Comparison of ENCODE assay signal across 14 cellular contexts in genomic region chr6:150631982-150632642, GRCh38. TPM values are rescaled to one million over a fixed set of nuclear protein-coding genes. Genes with fewer than 3 reads are reported as not detected.
DNase-seq lines count a peak whose midpoint lies in the region; ATAC-seq, FAIRE-seq and TF ChIP-seq lines count a peak whose summit lies in the region.
"Had no signal": no experiment of that assay in that cellular context is flagged by ENCODE, and none has a peak within 500 bp of the region (broad histone marks: within the 10 kb centered on the region; RNA-seq: fewer than 3 reads in every experiment).

No MANE protein-coding gene starts in this region.

- peaks cover 24% of the 10 kb centered on the region for H3K79me2 ChIP-seq in GM12878 (ENCODE audit: control insufficient read depth, insufficient read depth, low read length)

- H3K36me3 Mint-ChIP-seq in CD4-positive, CD25-positive, alpha-beta regulatory T cell, result no peaks in the 10 kb centered on the region
- H3K36me3 Mint-ChIP-seq in nephron (ENCODE audit: low read depth), result no peaks in the 10 kb centered on the region
- peaks cover 8% of the 10 kb centered on the region for H3K36me3 Mint-ChIP-seq in Calu3 (ENCODE audit: insufficient read depth, unreplicated experiment)
- H3K36me3 Mint-ChIP-seq: brain had no signal

- WGBS in GM12878 (ENCODE audit: insufficient coverage, insufficient replicate concordance, low lambda C conversion rate, missing lambda C conversion rate), result 73% methylated on average over 9 of the region's 9 CpGs

- peak overlapping the region; percentile 68 to 95 (median 90) for H3K27ac Mint-ChIP-seq in CD4-positive, CD25-positive, alpha-beta regulatory T cell
- peak overlapping the region; percentile 52 to 92 (median 88) for H3K27ac Mint-ChIP-seq in nephron
- no peak overlapping the region for H3K27ac Mint-ChIP-seq in Calu3 (ENCODE audit: unreplicated experiment)
- H3K27ac Mint-ChIP-seq: activated T-helper 1 cell treated with anti-CD3 and anti-CD28 coated beads, Interleukin-12 subunit alpha, Interleukin-12 subunit beta, Interleukin-2, Interleukin-4 antibody, amounts not matched to agents 30 ng/mL and 10 ng/mL and 1 ng/mL, durations not matched to agents 14 hours and 24 hours and 36 hours had no signal

- TF ChIP-seq POLR2A in GM12878 (IDR thresholded peaks at IDR 0.05; ENCODE audit: low read depth, low read length), result no peak

- intact Hi-C loops in GM12878 (cut with micrococcal nuclease; ENCODE audit: unreplicated experiment) (no loop called here), Calu3 (cut with micrococcal nuclease; ENCODE audit: unreplicated experiment) (no loop called here)

- no peak overlapping the region for H2AFZ ChIP-seq in GM12878 (ENCODE audit: control insufficient read depth, low read depth, low read length)

- no peak for ATAC-seq in CD4-positive, CD25-positive, alpha-beta regulatory T cell (ENCODE audit: low read depth in 2 of 2)
- peak; percentile 10; the same call in 2 of the 3 replicates for ATAC-seq in GM12878

- no peak for TF ChIP-seq EP300 in GM12878 (IDR thresholded peaks at IDR 0.05; ENCODE audit: borderline replicate concordance in 1 of 2, control insufficient read depth in 1 of 2, low read depth in 2 of 2, low read length in 2 of 2)

- peaks cover 28% of the 10 kb centered on the region for H3K4me1 ChIP-seq in CD4-positive, CD25-positive, alpha-beta regulatory T cell (ENCODE audit: control insufficient read depth, insufficient read depth, low read length, poor library complexity, severe bottlenecking)
- H3K4me1 ChIP-seq in GM12878 (ENCODE audit: control insufficient read depth, insufficient read depth, low read length), result peaks cover 24% of the 10 kb centered on the region

- TF ChIP-seq CTCF in GM12878 (IDR thresholded peaks at IDR 0.05 in 2 of 3, conservative IDR thresholded peaks at IDR 0.05 in 1 of 3; ENCODE audit: control insufficient read depth in 2 of 3, extremely low read depth in 1 of 3, insufficient read depth in 1 of 3, low read depth in 3 of 3, low read length in 3 of 3) (no peak), nephron (IDR thresholded peaks at IDR 0.05; ENCODE audit: unreplicated experiment in 3 of 3) (no peak), Calu3 (IDR thresholded peaks at IDR 0.05; ENCODE audit: unreplicated experiment) (no peak)

- peak overlapping the region; percentile 65 for H3K27ac ChIP-seq in CD4-positive, CD25-positive, alpha-beta regulatory T cell (ENCODE audit: insufficient read depth, low read length, poor library complexity, severe bottlenecking)
- H3K27ac ChIP-seq in GM12878 (ENCODE audit: control insufficient read depth, insufficient read depth), result peak overlapping the region; percentile 69
- H3K27ac ChIP-seq: C4-2B had no signal

- H3K9me3 Mint-ChIP-seq in CD4-positive, CD25-positive, alpha-beta regulatory T cell, result peaks cover 0 to 1% (median 0%) of the 10 kb centered on the region in 7 donors
- H3K9me3 Mint-ChIP-seq in nephron, result no peaks in the 10 kb centered on the region
- no peaks in the 10 kb centered on the region for H3K9me3 Mint-ChIP-seq in Calu3 (ENCODE audit: low read depth, unreplicated experiment)
- H3K9me3 Mint-ChIP-seq: activated T-helper 1 cell treated with anti-CD3 and anti-CD28 coated beads, Interleukin-12 subunit alpha, Interleukin-12 subunit beta, Interleukin-2, Interleukin-4 antibody, amounts not matched to agents 30 ng/mL and 10 ng/mL and 1 ng/mL, durations not matched to agents 14 hours and 24 hours and 36 hours; brain had no signal

- FAIRE-seq in GM12878 (lab: Jason Lieb, UNC), result no peak

- no peak for TF ChIP-seq RAD21 in GM12878 (IDR thresholded peaks at IDR 0.05; ENCODE audit: insufficient read depth, low read depth, low read length)

- in situ Hi-C loops in GM12878 (cut with MboI), result no loop called here

- peak overlapping the region; percentile 85 for H3K4me2 ChIP-seq in GM12878 (ENCODE audit: control insufficient read depth, insufficient read depth)

- no peak for DNase-seq in CD4-positive, CD25-positive, alpha-beta regulatory T cell
- no peak for DNase-seq in GM12878 (ENCODE audit: low read depth, low spot score)
- no peak for DNase-seq in Calu3
- no peak for DNase-seq in activated effector memory CD4-positive, alpha-beta T cell treated with anti-CD3 and anti-CD28 coated beads, Interleukin-2, amount 50 U/mL, for 16 hours
- DNase-seq in NCI-H748 treated with DMSO at 0.1 percent for 48 hours (lab: John Stamatoyannopoulos, UW), result no peak
- DNase-seq: foreskin melanocyte, NCI-H2081, NCI-H69 had no signal

- H3K36me3 ChIP-seq in CD4-positive, CD25-positive, alpha-beta regulatory T cell (ENCODE audit: control insufficient read depth, insufficient read depth, low read length), result no peaks in the 10 kb centered on the region
- no peaks in the 10 kb centered on the region for H3K36me3 ChIP-seq in GM12878 (ENCODE audit: control insufficient read depth in 2 of 2, insufficient read depth in 2 of 2, low read length in 1 of 2)

- peaks cover 19 to 36% (median 23%) of the 10 kb centered on the region in 4 donors for H3K4me1 Mint-ChIP-seq in CD4-positive, CD25-positive, alpha-beta regulatory T cell
- H3K4me1 Mint-ChIP-seq in nephron, result peaks cover 88% of the 10 kb centered on the region
- H3K4me1 Mint-ChIP-seq in Calu3 (ENCODE audit: low read depth, unreplicated experiment), result peaks cover 34% of the 10 kb centered on the region

- H3K27me3 Mint-ChIP-seq in CD4-positive, CD25-positive, alpha-beta regulatory T cell, result no peaks in the 10 kb centered on the region
- H3K27me3 Mint-ChIP-seq in nephron (ENCODE audit: low read depth), result no peaks in the 10 kb centered on the region
- H3K27me3 Mint-ChIP-seq in Calu3 (ENCODE audit: unreplicated experiment), result no peaks in the 10 kb centered on the region

- POLR2A ChIA-PET in GM12878 (lab: Charles Lee), result interaction anchor here (0.8 to 3.5 kb wide), 10 partner anchors 9 to 183 kb away, joined by 3 to 19 read pairs (median 4); partner anchors contain the start of gene PLEKHG1

- peak overlapping the region; percentile 86 to 97 (median 90) for H3K4me3 Mint-ChIP-seq in CD4-positive, CD25-positive, alpha-beta regulatory T cell
- H3K4me3 Mint-ChIP-seq in nephron (no peak overlapping the region), Calu3 (ENCODE audit: low read depth, unreplicated experiment) (no peak overlapping the region)
- H3K4me3 Mint-ChIP-seq: activated T-helper 1 cell treated with anti-CD3 and anti-CD28 coated beads, Interleukin-12 subunit alpha, Interleukin-12 subunit beta, Interleukin-2, Interleukin-4 antibody, amounts not matched to agents 30 ng/mL and 10 ng/mL and 1 ng/mL, durations not matched to agents 14 hours and 24 hours and 36 hours had no signal

- H4K20me1 ChIP-seq in GM12878 (ENCODE audit: control insufficient read depth, insufficient read depth), result no peaks in the 10 kb centered on the region

- H3K4me3 ChIP-seq in CD4-positive, CD25-positive, alpha-beta regulatory T cell (ENCODE audit: low read depth, low read length), result peak overlapping the region; percentile 87
- H3K4me3 ChIP-seq in GM08714 (ENCODE audit: low read length) (peak overlapping the region; percentile 2; the same call in 1 of the 2 replicates), GM12878 (peak overlapping the region; percentile 71; the same call in 1 of the 2 replicates)

- CTCF ChIA-PET in GM12878 (lab: Yijun Ruan, JAX), result interaction anchor here (0.6 to 2.1 kb wide), 10 partner anchors 10 to 299 kb away, joined by 3 to 14 read pairs (median 4); no protein-coding TSS in a partner anchor
- CTCF ChIA-PET in Calu3 (lab: Charles Lee), result no interaction called here

- BruUV-seq in GM12878 (replicated peaks; lab: Mats Ljungman, UMichigan), result no TSS peak
- BruUV-seq in Calu3 (replicated peaks; lab: Mats Ljungman, UMichigan), result no TSS peak

- SMC1A ChIA-PET in GM12878 (lab: Charles Lee; ENCODE audit: uncharacterized antibody, unreplicated experiment), result interaction anchor here (0.6 to 8.2 kb wide), 14 partner anchors 10 to 214 kb away, joined by 3 to 52 read pairs (median 9); partner anchors contain the start of gene PLEKHG1

- H3K9me3 ChIP-seq in CD4-positive, CD25-positive, alpha-beta regulatory T cell (ENCODE audit: control insufficient read depth in 2 of 2, low read length in 2 of 2), result no peaks in the 10 kb centered on the region
- H3K9me3 ChIP-seq in GM12878 (replicated peaks; ENCODE audit: control insufficient read depth, insufficient read depth, low read length), result no peaks in the 10 kb centered on the region

- RAD21 ChIA-PET in GM12878 (lab: Charles Lee; ENCODE audit: unreplicated experiment), result interaction anchor here (0.8 to 8.9 kb wide), 15 partner anchors 10 to 183 kb away, joined by 3 to 73 read pairs (median 4); partner anchors contain the start of gene PLEKHG1

- peak overlapping the region; percentile 40 for H3K9ac ChIP-seq in GM12878 (ENCODE audit: control insufficient read depth, insufficient read depth, low read length)

- H3K27me3 ChIP-seq in CD4-positive, CD25-positive, alpha-beta regulatory T cell (ENCODE audit: control insufficient read depth, insufficient read depth, low read length), result no peaks in the 10 kb centered on the region
- H3K27me3 ChIP-seq in GM12878 (replicated peaks in 1 of 2; ENCODE audit: control insufficient read depth in 2 of 2, insufficient read depth in 2 of 2, low read length in 1 of 2), result no peaks in the 10 kb centered on the region; a peak in 1 of 4 replicates

TF ChIP-seq in GM12878, 131 proteins besides CTCF, POLR2A, EP300 and RAD21 (continues in another document):
- no peak for TF ChIP-seq IKZF2 (IDR thresholded peaks at IDR 0.05)

RNA-seq across cellular contexts. Expression of gene PLEKHG1, which starts 32.4 kb away (rescaled TPM):
- 29.9 TPM for total RNA-seq in CD4-positive, CD25-positive, alpha-beta regulatory T cell
- polyA plus RNA-seq in CD4-positive, CD25-positive, alpha-beta regulatory T cell, result 1 to 10 TPM; 1.0 to 4.4 (median 2.3) TPM
- 150 TPM in 2 replicates for total RNA-seq in GM12878 (2013; cell fraction: nucleolus; rRNA removed)
- 7.3 and 10.0 TPM in 2 replicates for total RNA-seq in GM12878 (2014; rRNA removed)
- 4.5 and 4.7 TPM in 2 replicates for total RNA-seq in GM12878 (2014; rRNA removed; fragmentation: Illumina TruSeq; extraction: Trizol)
- 7.3 and 8.3 TPM in 2 replicates for total RNA-seq in GM12878 (2021)
- 2.2 TPM for polyA plus RNA-seq in GM12878 (2011; ENCODE audit: low read depth)
- 15.0 and 17.2 TPM in 2 replicates for polyA plus RNA-seq in GM12878 (2011; rRNA removed)
- polyA plus RNA-seq in GM12878 (2011; cell fraction: cytosol; rRNA removed), result 10.9 and 14.1 TPM in 2 replicates
- polyA plus RNA-seq in GM12878 (2011; cell fraction: nucleus; rRNA removed), result 22.8 and 24.8 TPM in 2 replicates
- polyA plus RNA-seq in GM12878 (2012), result 3.2 and 3.6 TPM in 2 replicates
- 5.3 and 9.9 TPM in 2 replicates for polyA plus RNA-seq in GM12878 (2014; fragmentation: Illumina TruSeq; extraction: Trizol)
- polyA plus RNA-seq in GM12878 (2014; fragmentation: Nextera tagmentation; extraction: Ambion mirVana), result 1 to 10 TPM in 1 of 2 experiments, under 1 TPM in 1; 0.77 to 1.1 TPM
- polyA plus RNA-seq in GM12878 (2014; rRNA removed), result 3.8 and 6.0 TPM in 2 replicates
- 1 to 10 TPM; 2.8 to 4.3 TPM for polyA plus RNA-seq in GM12878 (2016; fragmentation: Nextera tagmentation; extraction: Ambion mirVana)
- 52.1 and 55.8 TPM in 2 replicates for polyA minus RNA-seq in GM12878 (2011; rRNA and poly(A)+ RNA removed)
- polyA minus RNA-seq in GM12878 (2011; cell fraction: cytosol; rRNA and poly(A)+ RNA removed), result 11.5 and 12.0 TPM in 2 replicates
- polyA minus RNA-seq in GM12878 (2011; cell fraction: nucleus; rRNA and poly(A)+ RNA removed), result 58.5 and 77.3 TPM in 2 replicates
- 9.7 and 16.9 TPM in 2 replicates for total RNA-seq in Calu3 (2022)
- total RNA-seq: G401 had no signal

Comparison
In these comparisons a context has a peak if more than half of its experiments do, and no peak if none do; other contexts are left out.
1. H3K4me3 ChIP-seq: peak in every context shown above with its lines; median percentile 87 in CD4-positive, CD25-positive, alpha-beta regulatory T cell; 71 in GM12878; 2 in GM08714.
2. H3K4me3 Mint-ChIP-seq: peak in CD4-positive, CD25-positive, alpha-beta regulatory T cell (4 of 4); none in nephron (0 of 3) and Calu3 (single experiment).